ENCODE assay signal across 16 cellular contexts in the genomic region with DNA sequence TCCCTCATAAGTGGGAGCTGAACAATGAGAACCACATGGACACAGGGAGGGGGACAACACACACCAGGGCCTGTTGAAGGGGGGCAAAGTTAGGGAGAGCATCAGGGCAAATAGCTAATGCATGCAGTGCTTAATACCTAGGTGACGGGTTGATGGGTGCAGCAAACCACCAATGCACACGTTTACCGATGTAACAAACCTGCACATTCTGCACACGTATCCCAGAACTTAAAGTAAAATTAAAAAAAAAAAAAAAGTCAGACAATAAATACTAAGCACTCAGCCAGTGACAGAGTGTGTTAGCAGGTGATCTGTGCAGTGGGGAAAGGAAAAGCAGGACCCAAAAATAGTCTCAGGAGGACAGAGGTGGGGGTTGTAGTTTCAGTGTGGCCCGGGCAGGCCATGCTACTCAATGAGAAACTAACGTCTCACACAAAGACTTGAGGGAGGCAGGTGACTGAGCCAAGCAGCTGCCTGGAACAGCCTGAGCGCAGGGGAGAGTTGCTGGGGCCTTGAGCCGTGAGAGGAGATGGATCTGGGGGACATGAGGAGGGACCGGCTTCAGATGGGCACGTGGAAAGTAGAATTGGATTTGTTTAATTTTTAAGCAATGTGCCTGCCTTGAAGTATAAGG. TPM values are rescaled to one million over a fixed set of nuclear protein-coding genes. Genes with fewer than 3 reads are reported as not detected.
DNase-seq lines count a peak whose midpoint lies in the region; ATAC-seq, FAIRE-seq and TF ChIP-seq lines count a peak whose summit lies in the region.
"Had no signal": no experiment of that assay in that cellular context is flagged by ENCODE, and none has a peak within 500 bp of the region (broad histone marks: within the 10 kb centered on the region; RNA-seq: fewer than 3 reads in every experiment).

No MANE protein-coding gene starts in this region.

- 0 out of 2 replicates have a peak overlapping the region, but pooled peaks have one; percentile 22 for H3K27ac Mint-ChIP-seq in HFFc6
- no peak overlapping the region for H3K27ac Mint-ChIP-seq in CD4-positive, alpha-beta memory T cell

- POLR2A ChIA-PET in HepG2 (lab: Yijun Ruan, JAX) = no interaction called here
- POLR2A ChIA-PET in CD4-positive, alpha-beta memory T cell (lab: Charles Lee; ENCODE audit: partially characterized antibody) = no interaction called here

- H3K27ac ChIP-seq in KMS-11 (peak overlapping the region; percentile 89), HepG2 (ENCODE audit: extremely low read length, insufficient read depth, low read length) (no peak overlapping the region)
- no peak overlapping the region for H3K27ac ChIP-seq in CD4-positive, alpha-beta memory T cell (ENCODE audit: low read depth, low read length)
- H3K27ac ChIP-seq: A549, epithelial cell of prostate, hepatocyte, lower lobe of right lung, tibial nerve had no signal

- H3K4me3 ChIP-seq in KMS-11 (IDR thresholded peaks at IDR 0.05; ENCODE audit: insufficient read depth, low read depth, low read length) = no peak overlapping the region
- H3K4me3 ChIP-seq in HepG2 (replicated peaks in 1 of 3; ENCODE audit: insufficient read depth in 1 of 3, low read depth in 2 of 3, low read length in 3 of 3) = no peak overlapping the region
- no peak overlapping the region for H3K4me3 ChIP-seq in CD4-positive, alpha-beta memory T cell (ENCODE audit: low read length in 2 of 2)
- H3K4me3 ChIP-seq: A549, hepatocyte, lower lobe of right lung, tibial nerve had no signal

- H3K9me3 ChIP-seq in HepG2 (ENCODE audit: low read length) = no peaks in the 10 kb centered on the region
- H3K9me3 ChIP-seq in CD4-positive, alpha-beta memory T cell (ENCODE audit: control insufficient read depth in 1 of 2, low read length in 2 of 2) = no peaks in the 10 kb centered on the region
- H3K9me3 ChIP-seq: A549, lower lobe of right lung, tibial nerve had no signal

- peaks cover 2% of the 10 kb centered on the region for H3K27me3 Mint-ChIP-seq in HFFc6 (ENCODE audit: insufficient read depth)
- H3K27me3 Mint-ChIP-seq in CD4-positive, alpha-beta memory T cell = no peaks in the 10 kb centered on the region

- TF ChIP-seq CTCF in HFFc6 (IDR thresholded peaks at IDR 0.05) (no peak), KMS-11 (conservative IDR thresholded peaks at IDR 0.05; ENCODE audit: low read depth, low read length) (no peak), HepG2 (CRISPR knock-in tag; IDR thresholded peaks at IDR 0.05) (no peak)

- H3K4me3 Mint-ChIP-seq in HFFc6 = no peak overlapping the region; the same call in 1 of the 2 replicates
- H3K4me3 Mint-ChIP-seq in CD4-positive, alpha-beta memory T cell = no peak overlapping the region

- H4K20me1 ChIP-seq in KMS-11 (ENCODE audit: insufficient read depth) (no peaks in the 10 kb centered on the region), HepG2 (ENCODE audit: insufficient read depth, low read length) (no peaks in the 10 kb centered on the region)

- in situ Hi-C loops in HepG2 (cut with HindIII; ENCODE audit: extremely low pct_ligation_motif_present, low pct_unique_long_range_greater_than_20kb) = no loop called here

- H3K79me2 ChIP-seq in KMS-11 (ENCODE audit: insufficient read depth, low read depth) = no peaks in the 10 kb centered on the region
- no peaks in the 10 kb centered on the region for H3K79me2 ChIP-seq in HepG2 (ENCODE audit: insufficient read depth, low read length)
- H3K79me2 ChIP-seq: hepatocyte had no signal

- BruUV-seq in HepG2 (replicated peaks; lab: Mats Ljungman, UMichigan) = no TSS peak

- CTCF ChIA-PET in HepG2 (lab: Yijun Ruan, JAX; ENCODE audit: low intra/inter-chr PET ratio, low total read pairs) = no interaction called here
- CTCF ChIA-PET in CD4-positive, alpha-beta memory T cell (lab: Charles Lee; ENCODE audit: partially characterized antibody) = no interaction called here

- no peaks in the 10 kb centered on the region for H3K36me3 Mint-ChIP-seq in HFFc6 (ENCODE audit: low read depth)
- peaks cover 17 to 29% of the 10 kb centered on the region in 2 donors for H3K36me3 Mint-ChIP-seq in CD4-positive, alpha-beta memory T cell

- H3K27me3 ChIP-seq in KMS-11 (ENCODE audit: insufficient read depth, low read depth) = no peaks in the 10 kb centered on the region
- peaks cover 1 to 32% of the 10 kb centered on the region in 2 experiments; a peak in 3 of 5 replicates for H3K27me3 ChIP-seq in HepG2 (ENCODE audit: control insufficient read depth in 1 of 2, insufficient read depth in 2 of 2, low read length in 2 of 2)
- H3K27me3 ChIP-seq in CD4-positive, alpha-beta memory T cell (ENCODE audit: insufficient read depth, low read length) = no peaks in the 10 kb centered on the region
- H3K27me3 ChIP-seq: hepatocyte, tibial nerve had no signal

- 50% methylated on average over 10 of the region's 10 CpGs for WGBS in HepG2 (ENCODE audit: low lambda C conversion rate)

- no peak for TF ChIP-seq RAD21 in HepG2 (CRISPR knock-in tag; IDR thresholded peaks at IDR 0.05)

- H3K9me3 Mint-ChIP-seq in HFFc6 = no peaks in the 10 kb centered on the region
- H3K9me3 Mint-ChIP-seq in CD4-positive, alpha-beta memory T cell = no peaks in the 10 kb centered on the region

- peaks cover 53% of the 10 kb centered on the region for H3K4me1 ChIP-seq in KMS-11 (ENCODE audit: low read depth, poor library complexity, severe bottlenecking)
- peaks cover 13% of the 10 kb centered on the region for H3K4me1 ChIP-seq in HepG2 (ENCODE audit: insufficient read depth, low read length)
- H3K4me1 ChIP-seq in CD4-positive, alpha-beta memory T cell (ENCODE audit: insufficient read depth, low read length) = no peaks in the 10 kb centered on the region
- H3K4me1 ChIP-seq: A549, lower lobe of right lung had no signal

- DNase-seq in AG20443 (ENCODE audit: low spot score) (peak; percentile 2), HFFc6 (no peak), HepG2 (ENCODE audit: low spot score) (no peak)
- DNase-seq in stimulated activated CD4-positive, alpha-beta T cell treated with anti-CD3 and anti-CD28 coated beads, Interleukin-2, amount 100 ng/mL, for 48 hours = no peak
- no peak for DNase-seq in CD4-positive, alpha-beta memory T cell
- DNase-seq: DMS 273 treated with DMSO at 0.1 percent for 48 hours, lower lobe of right lung, NCI-H1436, nucleus accumbens had no signal

- no peak for FAIRE-seq in HepG2 (lab: Jason Lieb, UNC)
- FAIRE-seq: A549 had no signal

- H2AFZ ChIP-seq in KMS-11 (ENCODE audit: low read depth) (peak overlapping the region; percentile 82), HepG2 (ENCODE audit: low read length) (no peak overlapping the region)
- H2AFZ ChIP-seq: hepatocyte had no signal

- H3K4me2 ChIP-seq in KMS-11 = peak overlapping the region; percentile 93
- no peak overlapping the region for H3K4me2 ChIP-seq in HepG2 (ENCODE audit: low read depth, low read length)
- H3K4me2 ChIP-seq: A549, hepatocyte had no signal

- TF ChIP-seq EP300 in HepG2 (IDR thresholded peaks at IDR 0.05; ENCODE audit: low read depth in 2 of 2, low read length in 2 of 2) (no peak), HepG2 (CRISPR knock-in tag; IDR thresholded peaks at IDR 0.05; ENCODE audit: borderline replicate concordance) (no peak)

- H3K4me1 Mint-ChIP-seq in HFFc6 (ENCODE audit: low read depth) = peaks cover 13% of the 10 kb centered on the region
- peaks cover 0 to 1% (median 0%) of the 10 kb centered on the region in 4 donors for H3K4me1 Mint-ChIP-seq in CD4-positive, alpha-beta memory T cell

- H3K9ac ChIP-seq in KMS-11 (peak overlapping the region; percentile 61), HepG2 (ENCODE audit: insufficient read depth, low read depth, low read length) (no peak overlapping the region)

- TF ChIP-seq POLR2A in HepG2 (IDR thresholded peaks at IDR 0.05; ENCODE audit: insufficient read depth in 1 of 2, low read depth in 2 of 2, low read length in 2 of 2) = no peak

- intact Hi-C loops in HepG2 (cut with micrococcal nuclease; ENCODE audit: unreplicated experiment) = no loop called here
- intact Hi-C loops in CD4-positive, alpha-beta memory T cell (cut with micrococcal nuclease) = no loop called here

- H3K36me3 ChIP-seq in KMS-11 (ENCODE audit: insufficient read depth) = no peaks in the 10 kb centered on the region
- no peaks in the 10 kb centered on the region for H3K36me3 ChIP-seq in HepG2 (replicated peaks in 1 of 2; ENCODE audit: control insufficient read depth in 1 of 2, insufficient read depth in 2 of 2, low read length in 2 of 2)
- no peaks in the 10 kb centered on the region for H3K36me3 ChIP-seq in CD4-positive, alpha-beta memory T cell (ENCODE audit: insufficient read depth, low read length)

- ATAC-seq in GM18909 (IDR thresholded peaks at IDR 0.05; ENCODE audit: poor library complexity, unreplicated experiment) (peak; percentile 67), HepG2 (no peak), GM18519 (IDR thresholded peaks at IDR 0.05; ENCODE audit: low FRiP score, unreplicated experiment) (no peak)
- ATAC-seq: lower lobe of right lung had no signal

RNA-seq across cellular contexts. Expression of gene ANKDD1A, which starts 18.4 kb away (rescaled TPM):
- 1 to 10 TPM; 1.3 to 2.4 (median 1.9) TPM for total RNA-seq in HFFc6 (2021; fragmentation: NEBNext Ultra II Directional; extraction: Animal tissue kit (Norgen Biotek cat#: 25700))
- 0.11 TPM in 2 replicates for total RNA-seq in HepG2 (2016; rRNA removed; fragmentation: Illumina TruSeq; extraction: Trizol)
- total RNA-seq in HepG2 (2016; cell fraction: cytosol; rRNA removed; fragmentation: Illumina TruSeq; extraction: Trizol; ENCODE audit: low read depth) = not detected in 2 replicates
- 0.09 TPM in 1 of 2 replicates, not detected in the other for total RNA-seq in HepG2 (2016; cell fraction: insoluble cytoplasmic fraction; rRNA removed; fragmentation: Illumina TruSeq; extraction: Trizol)
- not detected in 2 replicates for total RNA-seq in HepG2 (2016; cell fraction: membrane; rRNA removed; fragmentation: Illumina TruSeq; extraction: Trizol)
- not detected in 2 replicates for total RNA-seq in HepG2 (2016; cell fraction: nucleus; rRNA removed; fragmentation: Illumina TruSeq; extraction: Trizol)
- polyA plus RNA-seq in HepG2 (2011; rRNA removed) = 0.17 and 0.48 TPM in 2 replicates
- polyA plus RNA-seq in HepG2 (2011; cell fraction: cytosol; rRNA removed) = 0.19 and 0.23 TPM in 2 replicates
- 1.3 and 1.5 TPM in 2 replicates for polyA plus RNA-seq in HepG2 (2011; cell fraction: nucleus; rRNA removed)
- 0.21 and 0.31 TPM in 2 replicates for polyA plus RNA-seq in HepG2 (2012)
- not detected in 2 replicates for polyA plus RNA-seq in HepG2 (2016; cell fraction: cytosol; fragmentation: Illumina TruSeq; extraction: Trizol; ENCODE audit: low read depth)
- polyA plus RNA-seq in HepG2 (2016; cell fraction: insoluble cytoplasmic fraction; fragmentation: Illumina TruSeq; extraction: Trizol; ENCODE audit: low read depth) = not detected in 2 replicates
- polyA plus RNA-seq in HepG2 (2016; cell fraction: membrane; fragmentation: Illumina TruSeq; extraction: Trizol; ENCODE audit: low read depth) = not detected in 2 replicates
- not detected in 2 replicates for polyA plus RNA-seq in HepG2 (2016; cell fraction: nucleus; fragmentation: Illumina TruSeq; extraction: Trizol; ENCODE audit: insufficient read depth, low read depth)
- polyA minus RNA-seq in HepG2 (2011; rRNA and poly(A)+ RNA removed; ENCODE audit: low replicate concordance) = 0.40 TPM in 2 replicates
- polyA minus RNA-seq in HepG2 (2011; cell fraction: cytosol; rRNA and poly(A)+ RNA removed) = not detected in 2 replicates
- not detected in 2 replicates for polyA minus RNA-seq in HepG2 (2011; cell fraction: nucleus; rRNA and poly(A)+ RNA removed)
- 1 to 10 TPM; 4.5 to 5.9 TPM for total RNA-seq in CD4-positive, alpha-beta memory T cell
- 1 to 10 TPM in 1 of 2 donors, under 1 TPM in 1; 0.16 to 1.7 TPM for polyA plus RNA-seq in CD4-positive, alpha-beta memory T cell

RNA-seq across cellular contexts. Expression of gene SPG21, which starts 59.6 kb away (rescaled TPM):
- 10 to 100 TPM; 66.4 to 91.3 (median 78.3) TPM for total RNA-seq in HFFc6 (2021; fragmentation: NEBNext Ultra II Directional; extraction: Animal tissue kit (Norgen Biotek cat#: 25700))
- total RNA-seq in HepG2 (2016; rRNA removed; fragmentation: Illumina TruSeq; extraction: Trizol) = 42.4 and 53.0 TPM in 2 replicates
- total RNA-seq in HepG2 (2016; cell fraction: cytosol; rRNA removed; fragmentation: Illumina TruSeq; extraction: Trizol; ENCODE audit: low read depth) = 56.6 and 57.5 TPM in 2 replicates
- 43.5 and 50.8 TPM in 2 replicates for total RNA-seq in HepG2 (2016; cell fraction: insoluble cytoplasmic fraction; rRNA removed; fragmentation: Illumina TruSeq; extraction: Trizol)
- 111 and 115 TPM in 2 replicates for total RNA-seq in HepG2 (2016; cell fraction: membrane; rRNA removed; fragmentation: Illumina TruSeq; extraction: Trizol)
- 31.3 and 35.8 TPM in 2 replicates for total RNA-seq in HepG2 (2016; cell fraction: nucleus; rRNA removed; fragmentation: Illumina TruSeq; extraction: Trizol)
- 29.1 and 36.7 TPM in 2 replicates for polyA plus RNA-seq in HepG2 (2011; rRNA removed)
- polyA plus RNA-seq in HepG2 (2011; cell fraction: cytosol; rRNA removed) = 41.8 and 47.6 TPM in 2 replicates
- 13.3 and 18.4 TPM in 2 replicates for polyA plus RNA-seq in HepG2 (2011; cell fraction: nucleus; rRNA removed)
- polyA plus RNA-seq in HepG2 (2012) = 33.1 and 45.9 TPM in 2 replicates
- polyA plus RNA-seq in HepG2 (2016; cell fraction: cytosol; fragmentation: Illumina TruSeq; extraction: Trizol; ENCODE audit: low read depth) = 99.2 and 108 TPM in 2 replicates
- 81.6 and 86.6 TPM in 2 replicates for polyA plus RNA-seq in HepG2 (2016; cell fraction: insoluble cytoplasmic fraction; fragmentation: Illumina TruSeq; extraction: Trizol; ENCODE audit: low read depth)
- polyA plus RNA-seq in HepG2 (2016; cell fraction: membrane; fragmentation: Illumina TruSeq; extraction: Trizol; ENCODE audit: low read depth) = 164 and 173 TPM in 2 replicates
- polyA plus RNA-seq in HepG2 (2016; cell fraction: nucleus; fragmentation: Illumina TruSeq; extraction: Trizol; ENCODE audit: insufficient read depth, low read depth) = 60.9 and 72.5 TPM in 2 replicates
- polyA minus RNA-seq in HepG2 (2011; rRNA and poly(A)+ RNA removed; ENCODE audit: low replicate concordance) = 29.3 and 66.6 TPM in 2 replicates
- polyA minus RNA-seq in HepG2 (2011; cell fraction: cytosol; rRNA and poly(A)+ RNA removed) = 21.4 and 25.0 TPM in 2 replicates
- 20.6 and 27.8 TPM in 2 replicates for polyA minus RNA-seq in HepG2 (2011; cell fraction: nucleus; rRNA and poly(A)+ RNA removed)
- 10 to 100 TPM; 57.2 to 61.1 TPM for total RNA-seq in CD4-positive, alpha-beta memory T cell
- polyA plus RNA-seq in CD4-positive, alpha-beta memory T cell = 100 to 1,000 TPM; 128 to 179 TPM
